ENCODE assay signal across 18 cellular contexts in the genomic region with DNA sequence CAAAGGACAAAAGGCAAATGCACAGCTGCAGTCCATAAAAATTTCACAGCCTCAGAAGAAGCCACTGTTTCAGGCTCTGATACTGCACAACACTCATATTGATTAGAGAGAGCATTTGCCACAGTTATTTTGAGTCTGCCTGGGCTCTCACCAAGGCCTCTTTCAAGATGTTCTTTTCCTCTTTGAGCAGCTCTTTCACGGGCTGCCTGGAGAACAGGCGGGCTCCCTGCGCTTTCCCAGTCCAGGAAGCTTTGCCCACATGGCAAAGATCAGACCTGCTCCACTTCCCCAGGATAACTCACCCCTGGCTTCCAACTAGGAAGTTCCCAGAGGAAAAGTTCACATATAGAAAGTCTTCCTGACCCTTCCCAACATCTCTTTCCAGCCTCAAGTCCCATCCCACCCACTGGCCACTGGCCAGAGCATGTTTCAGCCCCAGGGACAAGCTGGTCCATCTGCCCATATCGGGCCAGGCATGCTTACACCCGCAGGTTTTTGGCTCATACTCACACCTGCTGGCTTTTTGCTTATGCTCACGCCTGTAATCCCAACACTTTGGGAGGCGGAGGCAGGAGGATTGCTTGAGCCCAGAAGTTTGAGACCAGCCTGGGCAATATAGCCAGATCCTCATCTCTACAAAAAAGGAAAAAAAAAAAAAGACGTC. TPM values are rescaled to one million over a fixed set of nuclear protein-coding genes. Genes with fewer than 3 reads are reported as not detected.
"Had no signal": no experiment of that assay in that cellular context is flagged by ENCODE, and none has a peak within 500 bp of the region (broad histone marks: within the 10 kb centered on the region; RNA-seq: fewer than 3 reads in every experiment).

No MANE protein-coding gene starts in this region.

- H3K27ac Mint-ChIP-seq: activated B cell treated with CpG ODN at 0.5 μM for 24 hours; activated CD8-positive, alpha-beta T cell treated with anti-CD3 and anti-CD28 coated beads for 36 hours; activated naive CD8-positive, alpha-beta T cell treated with anti-CD3 and anti-CD28 coated beads, Interleukin-2, amount 10 ng/mL, durations not matched to agents 7 days and 5 days; activated T-helper 17 cell treated with anti-CD3 and anti-CD28 coated beads, Interleukin-2, amount 50 U/mL, for 72 hours; naive thymus-derived CD8-positive, alpha-beta T cell; stimulated activated effector memory CD8-positive, alpha-beta T cell treated with anti-CD3 and anti-CD28 coated beads, Interleukin-12 subunit alpha, Interleukin-12 subunit beta, amount 100 ng/mL, for 72 hours; T-helper 2 cell treated with Interferon-gamma antibody and Interleukin-4, amounts not matched to agents 5 μg/mL and 100 μg/mL, for 36 hours had no signal

- H3K27ac ChIP-seq: parathyroid adenoma, stomach, thoracic aorta had no signal

- DNase-seq: activated B cell treated with CpG ODN at 0.5 μM for 24 hours; activated CD4-positive, alpha-beta T cell treated with anti-CD3 and anti-CD28 coated beads for 48 hours; activated CD8-positive, alpha-beta T cell treated with anti-CD3 and anti-CD28 coated beads for 36 hours; activated naive CD4-positive, alpha-beta T cell treated with Interleukin-2 at 50 U/mL for 16 hours; activated naive CD8-positive, alpha-beta T cell treated with anti-CD3 and anti-CD28 coated beads, Interleukin-2, amount 10 ng/mL, durations not matched to agents 7 days and 5 days; activated T-cell treated with anti-CD3 and anti-CD28 coated beads, Interleukin-2, amount 50 U/mL, for 1 hour; cortex of kidney; effector CD4-positive, alpha-beta T cell; naive thymus-derived CD8-positive, alpha-beta T cell; stimulated activated CD4-positive, alpha-beta T cell treated with anti-CD3 and anti-CD28 coated beads, Interleukin-4, amount 100 ng/mL, for 24 hours; stomach had no signal

- H3K36me3 Mint-ChIP-seq: activated naive CD8-positive, alpha-beta T cell treated with anti-CD3 and anti-CD28 coated beads, Interleukin-2, amount 10 ng/mL, durations not matched to agents 7 days and 5 days; stimulated activated effector memory CD8-positive, alpha-beta T cell treated with anti-CD3 and anti-CD28 coated beads, Interleukin-12 subunit alpha, Interleukin-12 subunit beta, amount 100 ng/mL, for 72 hours had no signal

- H3K36me3 ChIP-seq: stomach, thoracic aorta had no signal

- H3K9ac ChIP-seq: parathyroid adenoma had no signal

- H3K4me1 Mint-ChIP-seq: activated T-helper 17 cell treated with anti-CD3 and anti-CD28 coated beads, Interleukin-2, amount 50 U/mL, for 72 hours had no signal

- H3K9me3 ChIP-seq: stomach, thoracic aorta had no signal

- ATAC-seq: activated CD8-positive, alpha-beta T cell treated with anti-CD3 and anti-CD28 coated beads for 36 hours; activated T-helper 17 cell treated with anti-CD3 and anti-CD28 coated beads, Interleukin-2, amount 50 U/mL, for 72 hours; naive thymus-derived CD8-positive, alpha-beta T cell; sciatic nerve; stimulated activated effector memory CD8-positive, alpha-beta T cell treated with anti-CD3 and anti-CD28 coated beads, Interleukin-12 subunit alpha, Interleukin-12 subunit beta, amount 100 ng/mL, for 72 hours had no signal

- H3K4me3 ChIP-seq: smooth muscle cell, stomach, thoracic aorta had no signal

- H2AFZ ChIP-seq: parathyroid adenoma had no signal

- H3K4me2 ChIP-seq: smooth muscle cell had no signal

- H3K79me2 ChIP-seq: parathyroid adenoma had no signal

- H3K9me3 Mint-ChIP-seq: activated B cell treated with CpG ODN at 0.5 μM for 24 hours; activated CD8-positive, alpha-beta T cell treated with anti-CD3 and anti-CD28 coated beads for 36 hours; activated naive CD8-positive, alpha-beta T cell treated with anti-CD3 and anti-CD28 coated beads, Interleukin-2, amount 10 ng/mL, durations not matched to agents 7 days and 5 days; activated T-helper 17 cell treated with anti-CD3 and anti-CD28 coated beads, Interleukin-2, amount 50 U/mL, for 72 hours; naive thymus-derived CD8-positive, alpha-beta T cell; stimulated activated effector memory CD8-positive, alpha-beta T cell treated with anti-CD3 and anti-CD28 coated beads, Interleukin-12 subunit alpha, Interleukin-12 subunit beta, amount 100 ng/mL, for 72 hours; T-helper 2 cell treated with Interferon-gamma antibody and Interleukin-4, amounts not matched to agents 5 μg/mL and 100 μg/mL, for 36 hours had no signal

- H3K4me3 Mint-ChIP-seq: activated B cell treated with CpG ODN at 0.5 μM for 24 hours; activated CD8-positive, alpha-beta T cell treated with anti-CD3 and anti-CD28 coated beads for 36 hours; activated naive CD8-positive, alpha-beta T cell treated with anti-CD3 and anti-CD28 coated beads, Interleukin-2, amount 10 ng/mL, durations not matched to agents 7 days and 5 days; activated T-helper 17 cell treated with anti-CD3 and anti-CD28 coated beads, Interleukin-2, amount 50 U/mL, for 72 hours; naive thymus-derived CD8-positive, alpha-beta T cell; stimulated activated effector memory CD8-positive, alpha-beta T cell treated with anti-CD3 and anti-CD28 coated beads, Interleukin-12 subunit alpha, Interleukin-12 subunit beta, amount 100 ng/mL, for 72 hours; T-helper 2 cell treated with Interferon-gamma antibody and Interleukin-4, amounts not matched to agents 5 μg/mL and 100 μg/mL, for 36 hours had no signal

RNA-seq across cellular contexts. Expression of a gene that starts 3.3 kb away (rescaled TPM):
- total RNA-seq: smooth muscle cell had no signal
